9 cellular contexts compared by ENCODE assay signal in the genomic region with DNA sequence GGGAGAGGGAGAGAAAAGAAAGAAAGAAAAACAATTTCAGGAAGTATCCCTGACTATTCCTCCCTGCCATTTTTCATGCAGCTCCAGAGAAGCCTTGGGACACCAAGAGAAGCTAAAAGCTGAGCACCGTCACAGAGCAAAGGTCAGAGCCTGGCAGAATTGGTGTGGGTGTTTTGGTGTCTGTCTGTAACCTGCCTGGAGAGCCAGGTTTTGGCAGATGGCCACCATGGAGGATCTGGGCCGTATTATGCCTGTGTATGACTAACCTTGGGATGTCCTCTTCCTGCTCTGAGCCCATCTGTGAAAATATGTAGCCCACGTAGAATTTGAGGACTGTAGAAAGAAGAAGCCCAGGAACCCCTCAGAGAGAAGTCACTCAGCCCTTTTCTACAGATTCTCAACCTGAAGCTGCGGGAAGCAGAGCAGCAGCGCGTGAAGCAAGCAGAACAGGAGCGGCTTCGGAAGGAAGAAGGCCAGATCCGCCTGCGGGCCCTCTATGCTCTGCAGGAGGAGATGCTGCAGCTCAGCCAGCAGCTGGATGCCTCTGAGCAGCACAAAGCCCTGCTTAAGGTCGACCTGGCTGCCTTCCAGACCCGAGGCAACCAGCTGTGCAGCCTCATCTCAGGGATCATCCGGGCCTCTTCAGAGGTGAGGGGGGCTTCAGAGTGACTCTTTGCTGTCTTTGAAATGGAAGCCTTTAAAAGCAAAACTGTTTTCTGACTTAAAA. TPM values are rescaled to one million over a fixed set of nuclear protein-coding genes. Genes with fewer than 3 reads are reported as not detected.
DNase-seq lines count a peak whose midpoint lies in the region; ATAC-seq and TF ChIP-seq lines count a peak whose summit lies in the region.
"Had no signal": no experiment of that assay in that cellular context is flagged by ENCODE, and none has a peak within 500 bp of the region (broad histone marks: within the 10 kb centered on the region; RNA-seq: fewer than 3 reads in every experiment).

No MANE protein-coding gene starts in this region.

- no peaks in the 10 kb centered on the region for H3K9me3 ChIP-seq in right cardiac atrium (ENCODE audit: control insufficient read depth, low read length)
- no peaks in the 10 kb centered on the region for H3K9me3 ChIP-seq in suprapubic skin
- no peaks in the 10 kb centered on the region for H3K9me3 ChIP-seq in T-helper 17 cell (ENCODE audit: control insufficient read depth, low read length, poor library complexity, severe bottlenecking)

- no peak for TF ChIP-seq CTCF in suprapubic skin (IDR thresholded peaks at IDR 0.05)

- intact Hi-C loops in right cardiac atrium (cut with DNase I): no loop called here

- ATAC-seq in SK-N-SH treated with all-trans-retinoic acid at 6 μM for 48 hours (peak; percentile 89), right cardiac atrium (peak in 1 of 2 donors; percentile 26), T-helper 17 cell (no peak)

- no peak for DNase-seq in activated T-cell treated with anti-CD3 and anti-CD28 coated beads, Interleukin-2, amount 50 U/mL, for 24 hours
- no peak for DNase-seq in activated T-cell treated with anti-CD3 and anti-CD28 coated beads, Interleukin-2, amount 50 U/mL, for 48 hours
- DNase-seq in right cardiac atrium: peak in 2 of 3 donors; percentile 53 to 61
- no peak for DNase-seq in suprapubic skin (ENCODE audit: low spot score in 2 of 2)
- DNase-seq in activated effector memory CD4-positive, alpha-beta T cell treated with anti-CD3 and anti-CD28 coated beads, Interleukin-2, amount 50 U/mL, for 16 hours: no peak
- DNase-seq in T-helper 17 cell: no peak
- no peak for DNase-seq in NCI-H1417 treated with DMSO at 0.1 percent for 48 hours (lab: John Stamatoyannopoulos, UW)
- DNase-seq: naive B cell had no signal

- no peak overlapping the region for H3K4me3 Mint-ChIP-seq in activated T-cell treated with anti-CD3 and anti-CD28 coated beads, Interleukin-2, amount 50 U/mL, for 24 hours
- H3K4me3 Mint-ChIP-seq in T-helper 17 cell: no peak overlapping the region
- H3K4me3 Mint-ChIP-seq: naive B cell had no signal

- no peaks in the 10 kb centered on the region for H3K27me3 Mint-ChIP-seq in activated T-cell treated with anti-CD3 and anti-CD28 coated beads, Interleukin-2, amount 50 U/mL, for 24 hours
- H3K27me3 Mint-ChIP-seq in T-helper 17 cell: no peaks in the 10 kb centered on the region
- H3K27me3 Mint-ChIP-seq: naive B cell had no signal

- peaks cover 87% of the 10 kb centered on the region for H3K36me3 Mint-ChIP-seq in activated T-cell treated with anti-CD3 and anti-CD28 coated beads, Interleukin-2, amount 50 U/mL, for 24 hours (ENCODE audit: low read depth)
- peaks cover 2% of the 10 kb centered on the region for H3K36me3 Mint-ChIP-seq in T-helper 17 cell (ENCODE audit: low read depth)

- peak overlapping the region; percentile 34 for H3K27ac Mint-ChIP-seq in activated T-cell treated with anti-CD3 and anti-CD28 coated beads, Interleukin-2, amount 50 U/mL, for 24 hours
- no peak overlapping the region for H3K27ac Mint-ChIP-seq in T-helper 17 cell

- no peaks in the 10 kb centered on the region for H3K27me3 ChIP-seq in right cardiac atrium (ENCODE audit: control insufficient read depth, insufficient read depth)
- H3K27me3 ChIP-seq in suprapubic skin: no peaks in the 10 kb centered on the region

- H3K4me3 ChIP-seq in right cardiac atrium (ENCODE audit: low read length) (no peak overlapping the region), suprapubic skin (no peak overlapping the region)

- 33% methylated on average over 13 of the region's 13 CpGs for WGBS in right cardiac atrium
- 52% methylated on average over 12 of the region's 13 CpGs for WGBS in suprapubic skin

- H3K9me3 Mint-ChIP-seq in activated T-cell treated with anti-CD3 and anti-CD28 coated beads, Interleukin-2, amount 50 U/mL, for 24 hours: no peaks in the 10 kb centered on the region

- H3K27ac ChIP-seq in right cardiac atrium (ENCODE audit: low read length) (no peak overlapping the region), suprapubic skin (peak overlapping the region; percentile 4)

- TF ChIP-seq POLR2A in suprapubic skin (IDR thresholded peaks at IDR 0.05): no peak

- peaks cover 5% of the 10 kb centered on the region for H3K4me1 ChIP-seq in right cardiac atrium (ENCODE audit: control insufficient read depth, insufficient read depth, low read length)
- H3K4me1 ChIP-seq in suprapubic skin: peaks cover 4% of the 10 kb centered on the region

- no peaks in the 10 kb centered on the region for H3K4me1 Mint-ChIP-seq in activated T-cell treated with anti-CD3 and anti-CD28 coated beads, Interleukin-2, amount 50 U/mL, for 24 hours (ENCODE audit: low read depth)
- H3K4me1 Mint-ChIP-seq in T-helper 17 cell: peaks cover 9% of the 10 kb centered on the region

- peaks cover 85% of the 10 kb centered on the region for H3K36me3 ChIP-seq in suprapubic skin

- TF ChIP-seq EP300 in suprapubic skin (IDR thresholded peaks at IDR 0.05): no peak

TF ChIP-seq in SK-N-SH treated with all-trans-retinoic acid at 6 μM for 48 hours, 23 proteins besides CTCF, POLR2A, EP300 and RAD21:
- TF ChIP-seq BACH2 (CRISPR knock-in tag; IDR thresholded peaks at IDR 0.05; ENCODE audit: borderline replicate concordance) (no peak), TCF4 (CRISPR knock-in tag; IDR thresholded peaks at IDR 0.05; ENCODE audit: borderline replicate concordance) (peak; percentile 30; the same call in 1 of the 2 replicates)
- TF ChIP-seq, protein P1, sequence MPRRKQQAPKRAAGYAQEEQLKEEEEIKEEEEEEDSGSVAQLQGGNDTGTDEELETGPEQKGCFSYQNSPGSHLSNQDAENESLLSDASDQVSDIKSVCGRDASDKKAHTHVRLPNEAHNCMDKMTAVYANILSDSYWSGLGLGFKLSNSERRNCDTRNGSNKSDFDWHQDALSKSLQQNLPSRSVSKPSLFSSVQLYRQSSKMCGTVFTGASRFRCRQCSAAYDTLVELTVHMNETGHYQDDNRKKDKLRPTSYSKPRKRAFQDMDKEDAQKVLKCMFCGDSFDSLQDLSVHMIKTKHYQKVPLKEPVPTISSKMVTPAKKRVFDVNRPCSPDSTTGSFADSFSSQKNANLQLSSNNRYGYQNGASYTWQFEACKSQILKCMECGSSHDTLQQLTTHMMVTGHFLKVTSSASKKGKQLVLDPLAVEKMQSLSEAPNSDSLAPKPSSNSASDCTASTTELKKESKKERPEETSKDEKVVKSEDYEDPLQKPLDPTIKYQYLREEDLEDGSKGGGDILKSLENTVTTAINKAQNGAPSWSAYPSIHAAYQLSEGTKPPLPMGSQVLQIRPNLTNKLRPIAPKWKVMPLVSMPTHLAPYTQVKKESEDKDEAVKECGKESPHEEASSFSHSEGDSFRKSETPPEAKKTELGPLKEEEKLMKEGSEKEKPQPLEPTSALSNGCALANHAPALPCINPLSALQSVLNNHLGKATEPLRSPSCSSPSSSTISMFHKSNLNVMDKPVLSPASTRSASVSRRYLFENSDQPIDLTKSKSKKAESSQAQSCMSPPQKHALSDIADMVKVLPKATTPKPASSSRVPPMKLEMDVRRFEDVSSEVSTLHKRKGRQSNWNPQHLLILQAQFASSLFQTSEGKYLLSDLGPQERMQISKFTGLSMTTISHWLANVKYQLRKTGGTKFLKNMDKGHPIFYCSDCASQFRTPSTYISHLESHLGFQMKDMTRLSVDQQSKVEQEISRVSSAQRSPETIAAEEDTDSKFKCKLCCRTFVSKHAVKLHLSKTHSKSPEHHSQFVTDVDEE (CRISPR knock-in tag; IDR thresholded peaks at IDR 0.05): 0 out of 2 replicates have a peak, but pooled peaks have one; percentile 11

RNA-seq across cellular contexts. Expression of gene GLE1, which starts 18.8 kb away (rescaled TPM):
- 10 to 100 TPM; 15.7 to 19.3 (median 17.9) TPM for total RNA-seq in right cardiac atrium
- polyA plus RNA-seq in right cardiac atrium: 10.6 TPM
- total RNA-seq in suprapubic skin: 10 to 100 TPM; 27.5 to 39.6 (median 28.5) TPM
- total RNA-seq in T-helper 17 cell: 10 to 100 TPM; 14.4 to 16.2 TPM

RNA-seq across cellular contexts. Expression of gene SPTAN1, which starts 29.0 kb away (rescaled TPM):
- total RNA-seq in right cardiac atrium: 100 to 1,000 TPM; 269 to 312 (median 282) TPM
- polyA plus RNA-seq in right cardiac atrium: 154 TPM
- 100 to 1,000 TPM; 251 to 476 (median 354) TPM for total RNA-seq in suprapubic skin
- total RNA-seq in T-helper 17 cell: 100 to 1,000 TPM; 734 to 740 TPM

Comparison
In these comparisons a context has a peak if more than half of its experiments do, and no peak if none do; other contexts are left out.
1. DNase-seq: peak in right cardiac atrium (2 of 3); none in activated T-cell treated with anti-CD3 and anti-CD28 coated beads, Interleukin-2, amount 50 U/mL, for 24 hours (single experiment), activated T-cell treated with anti-CD3 and anti-CD28 coated beads, Interleukin-2, amount 50 U/mL, for 48 hours (0 of 2), suprapubic skin (0 of 2), activated effector memory CD4-positive, alpha-beta T cell treated with anti-CD3 and anti-CD28 coated beads, Interleukin-2, amount 50 U/mL, for 16 hours (single experiment), T-helper 17 cell (0 of 3) and NCI-H1417 treated with DMSO at 0.1 percent for 48 hours (single experiment).